16 cellular contexts compared by ENCODE assay signal in the genomic region with DNA sequence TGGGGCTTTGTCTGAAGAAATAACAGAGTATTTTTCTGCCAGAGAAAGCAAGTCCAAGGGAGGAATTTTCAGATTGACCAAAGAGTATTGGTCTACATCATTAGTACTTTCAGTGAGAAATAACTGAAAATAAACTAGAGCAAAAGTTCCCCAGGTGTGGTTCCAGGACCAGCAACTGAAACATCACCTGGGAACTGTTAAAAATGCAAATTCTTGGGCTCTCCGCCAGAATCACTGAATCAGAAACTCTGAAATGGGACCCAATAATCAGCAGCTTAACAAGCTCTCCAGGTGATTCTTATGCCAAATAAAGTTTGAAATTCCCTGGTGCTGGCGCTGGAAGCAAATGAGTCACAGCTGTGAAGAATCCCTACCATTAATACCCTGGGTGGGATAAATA. TPM values are rescaled to one million over a fixed set of nuclear protein-coding genes. Genes with fewer than 3 reads are reported as not detected.
DNase-seq lines count a peak whose midpoint lies in the region; ATAC-seq, FAIRE-seq and TF ChIP-seq lines count a peak whose summit lies in the region.
"Had no signal": no experiment of that assay in that cellular context is flagged by ENCODE, and none has a peak within 500 bp of the region (broad histone marks: within the 10 kb centered on the region; RNA-seq: fewer than 3 reads in every experiment).

No MANE protein-coding gene starts in this region.

- ATAC-seq in GM21381 (IDR thresholded peaks at IDR 0.05; ENCODE audit: unreplicated experiment): peak; percentile 49
- peak; percentile 64 for ATAC-seq in HG03196 (IDR thresholded peaks at IDR 0.05; ENCODE audit: unreplicated experiment)
- no peak for ATAC-seq in pancreas
- no peak for ATAC-seq in mucosa of descending colon
- no peak for ATAC-seq in HG03135 (IDR thresholded peaks at IDR 0.05; ENCODE audit: unreplicated experiment)

- no peak for FAIRE-seq in pancreas (lab: Jason Lieb, UNC)

- intact Hi-C loops in pancreas (cut with DNase I): loop anchor here in 2 of 3 donors (10.0 kb wide), 2 partner anchors 233 to 323 kb away; no protein-coding TSS in a partner anchor
- intact Hi-C loops in mucosa of descending colon (cut with DNase I, micrococcal nuclease): no loop called here
- intact Hi-C loops in A673 (cut with micrococcal nuclease; ENCODE audit: unreplicated experiment): no loop called here

- H3K4me3 ChIP-seq in BLaER1 (no peak overlapping the region), pancreas (no peak overlapping the region), mucosa of descending colon (no peak overlapping the region), A673 (ENCODE audit: low read depth, low read length, poor library complexity, severe bottlenecking) (no peak overlapping the region)
- H3K4me3 ChIP-seq: coronary artery had no signal

- no peaks in the 10 kb centered on the region for H4K20me1 ChIP-seq in BLaER1

- H3K27me3 ChIP-seq in BLaER1 (no peaks in the 10 kb centered on the region), pancreas (peaks cover 0 to 9% (median 0%) of the 10 kb centered on the region in 4 donors), A673 (replicated peaks; ENCODE audit: insufficient read depth, low read depth, low read length, poor library complexity) (no peaks in the 10 kb centered on the region)

- H3K4me1 Mint-ChIP-seq in activated naive CD8-positive, alpha-beta T cell treated with anti-CD3 and anti-CD28 coated beads for 36 hours: peaks cover 67% of the 10 kb centered on the region
- H3K4me1 Mint-ChIP-seq: nephron had no signal

- no peak for TF ChIP-seq CTCF in pancreas (IDR thresholded peaks at IDR 0.05)
- no peak for TF ChIP-seq CTCF in mucosa of descending colon (IDR thresholded peaks at IDR 0.05)
- TF ChIP-seq CTCF in A673 (conservative IDR thresholded peaks at IDR 0.05; ENCODE audit: low read depth, low read length): no peak

- H3K9me3 ChIP-seq in BLaER1 (no peaks in the 10 kb centered on the region; the same call in 1 of the 2 replicates), pancreas (no peaks in the 10 kb centered on the region), mucosa of descending colon (no peaks in the 10 kb centered on the region), A673 (ENCODE audit: low read depth, low read length, poor library complexity, severe bottlenecking) (no peaks in the 10 kb centered on the region)

- H3K27ac ChIP-seq in BLaER1 (no peak overlapping the region), pancreas (no peak overlapping the region), A673 (ENCODE audit: low read depth, low read length, poor library complexity, severe bottlenecking) (no peak overlapping the region)
- H3K27ac ChIP-seq: coronary artery had no signal

- 45 to 60% methylated on average over 2 of the region's 2 CpGs for WGBS in pancreas, 2 donors

- DNase-seq in activated naive CD8-positive, alpha-beta T cell treated with anti-CD3 and anti-CD28 coated beads for 36 hours: no peak
- no peak for DNase-seq in pancreas
- no peak for DNase-seq in mucosa of descending colon
- DNase-seq in A673 (ENCODE audit: low spot score): no peak
- DNase-seq: activated CD4-positive, alpha-beta T cell treated with anti-CD3 and anti-CD28 coated beads, Interleukin-2, amount 10 ng/mL, durations not matched to agents 7 days and 5 days; activated naive CD4-positive, alpha-beta T cell treated with anti-CD3 and anti-CD28 coated beads, Interleukin-2, amount 50 U/mL, for 16 hours; foreskin melanocyte; NCI-H1417; NCI-H774 had no signal

- POLR2A ChIA-PET in A673 (lab: Charles Lee; ENCODE audit: low non-redundant PET): no interaction called here

- H3K9me3 Mint-ChIP-seq in activated naive CD8-positive, alpha-beta T cell treated with anti-CD3 and anti-CD28 coated beads for 36 hours: peaks cover 5% of the 10 kb centered on the region
- H3K9me3 Mint-ChIP-seq: nephron, type B pancreatic cell had no signal

- H3K4me1 ChIP-seq in BLaER1 (peaks cover 38% of the 10 kb centered on the region), pancreas (no peaks in the 10 kb centered on the region), mucosa of descending colon (ENCODE audit: low read depth) (no peaks in the 10 kb centered on the region), A673 (ENCODE audit: insufficient read depth, low read length, poor library complexity, severe bottlenecking) (no peaks in the 10 kb centered on the region)

- no peaks in the 10 kb centered on the region for H3K27me3 Mint-ChIP-seq in activated naive CD8-positive, alpha-beta T cell treated with anti-CD3 and anti-CD28 coated beads for 36 hours

- H3K27ac Mint-ChIP-seq in activated naive CD8-positive, alpha-beta T cell treated with anti-CD3 and anti-CD28 coated beads for 36 hours: peak overlapping the region; percentile 94
- H3K27ac Mint-ChIP-seq: activated CD4-positive, alpha-beta T cell treated with anti-CD3 and anti-CD28 coated beads, Interleukin-2, amount 10 ng/mL, durations not matched to agents 7 days and 5 days; nephron; type B pancreatic cell had no signal

- no TSS peak for BruUV-seq in A673 (replicated peaks; lab: Mats Ljungman, UMichigan)

- H3K4me2 ChIP-seq in BLaER1: peak overlapping the region; percentile 60

- peaks cover 61% of the 10 kb centered on the region for H3K36me3 Mint-ChIP-seq in activated naive CD8-positive, alpha-beta T cell treated with anti-CD3 and anti-CD28 coated beads for 36 hours
- H3K36me3 Mint-ChIP-seq: type B pancreatic cell had no signal

- peak overlapping the region; percentile 80 for H3K4me3 Mint-ChIP-seq in activated naive CD8-positive, alpha-beta T cell treated with anti-CD3 and anti-CD28 coated beads for 36 hours
- H3K4me3 Mint-ChIP-seq: activated CD4-positive, alpha-beta T cell treated with anti-CD3 and anti-CD28 coated beads, Interleukin-2, amount 10 ng/mL, durations not matched to agents 7 days and 5 days; nephron; type B pancreatic cell had no signal

- no peak overlapping the region for H3K9ac ChIP-seq in BLaER1

- CTCF ChIA-PET in A673 (lab: Charles Lee): no interaction called here

- no peaks in the 10 kb centered on the region for H3K36me3 ChIP-seq in BLaER1
- H3K36me3 ChIP-seq in pancreas: no peaks in the 10 kb centered on the region
- H3K36me3 ChIP-seq in mucosa of descending colon (ENCODE audit: low read depth): no peaks in the 10 kb centered on the region
- H3K36me3 ChIP-seq in A673 (ENCODE audit: insufficient read depth, low read length, poor library complexity, severe bottlenecking): no peaks in the 10 kb centered on the region

RNA-seq across cellular contexts. Expression of a gene that starts 52.1 kb away (rescaled TPM):
- total RNA-seq in activated naive CD8-positive, alpha-beta T cell treated with anti-CD3 and anti-CD28 coated beads for 36 hours: 1 to 10 TPM; 2.4 to 2.6 TPM
- 1 to 10 TPM in 2 of 6 donors, under 1 TPM in 3, not detected in 1; 0.16 to 2.4 (median 0.69) TPM for total RNA-seq in pancreas
- under 1 TPM; 0.26 to 0.46 TPM for polyA plus RNA-seq in pancreas
- total RNA-seq in mucosa of descending colon: under 1 TPM; 0.22 to 0.46 (median 0.38) TPM
- 3.8 and 5.1 TPM in 2 replicates for total RNA-seq in A673 (2021)

RNA-seq across cellular contexts. Expression of a gene that starts 55.6 kb away (rescaled TPM):
- total RNA-seq in activated naive CD8-positive, alpha-beta T cell treated with anti-CD3 and anti-CD28 coated beads for 36 hours: 100 to 1,000 TPM; 121 to 125 TPM
- total RNA-seq in pancreas (10 to 100 TPM in 2 of 6 donors, 1 to 10 TPM in 4; 5.4 to 11.4 (median 8.6) TPM), mucosa of descending colon (10 to 100 TPM in 2 of 3 donors, 1 to 10 TPM in 1; 9.6 to 14.7 (median 13.7) TPM), A673 (2021) (68.6 and 72.0 TPM in 2 replicates)
- polyA plus RNA-seq in pancreas: 10 to 100 TPM; 13.7 to 18.6 TPM

Comparison
In these comparisons a context has a peak if more than half of its experiments do, and no peak if none do; other contexts are left out.
1. ATAC-seq: peak in GM21381 (single experiment) and HG03196 (single experiment); none in pancreas (0 of 4), mucosa of descending colon (single experiment) and HG03135 (single experiment).
2. intact Hi-C loops: an anchor here in pancreas (10.0 kb wide); none called in mucosa of descending colon and A673.